In genomic region chr22:37019309-37020191, GRCh38 we compare ENCODE assay signal across 8 cellular contexts. TPM values are rescaled to one million over a fixed set of nuclear protein-coding genes. Genes with fewer than 3 reads are reported as not detected.
DNase-seq lines count a peak whose midpoint lies in the region; ATAC-seq and TF ChIP-seq lines count a peak whose summit lies in the region.

MPST (plus strand) TSS chr22:37019742; CDS start chr22:37019837, 95 bp downstream.
TST (minus strand) TSS chr22:37019447; CDS start chr22:37018732, 715 bp downstream.

- H3K14ac ChIP-seq in IMR-90 (replicated peaks; ENCODE audit: low read depth, low read length) = peak within 1 kb of the TSS; percentile 85

- H3K9me2 ChIP-seq in hepatocyte (replicated peaks; ENCODE audit: insufficient read depth) = no peaks in the 10 kb centered on the region

- H3K4me1 ChIP-seq in IMR-90 (ENCODE audit: control insufficient read depth, insufficient read depth, low read length) (peaks cover 7% of the 10 kb centered on the region), hepatocyte (ENCODE audit: insufficient read depth) (peaks cover 47% of the 10 kb centered on the region), psoas muscle (peaks cover 46% of the 10 kb centered on the region)

- TF ChIP-seq POLR2A in IMR-90 (IDR thresholded peaks at IDR 0.05; ENCODE audit: low read depth, low read length) = peak; percentile 81

- dilution Hi-C loops in IMR-90 (cut with HindIII; ENCODE audit: low sequenced_read_pairs, unreplicated experiment) = no loop called here

- no peak for TF ChIP-seq RAD21 in IMR-90 (IDR thresholded peaks at IDR 0.05; ENCODE audit: low read length)

- peak within 1 kb of the TSS; percentile 71 to 76 for H4K8ac ChIP-seq in IMR-90 (ENCODE audit: low read depth in 2 of 2, low read length in 2 of 2)

- POLR2A ChIA-PET in IMR-90 (lab: Charles Lee; ENCODE audit: unreplicated experiment) = interaction anchor here (0.5 to 1.0 kb wide), 2 partner anchors 13 to 605 kb away, joined by 4 read pairs; no protein-coding TSS in a partner anchor

- H3K9me1 ChIP-seq in IMR-90 (ENCODE audit: insufficient read depth, low read length) = peaks cover 5% of the 10 kb centered on the region; the same call in 1 of the 2 replicates

- H3K27ac ChIP-seq in IMR-90 (ENCODE audit: insufficient read depth, low read length) (peak within 1 kb of the TSS; percentile 82), hepatocyte (peak within 1 kb of the TSS; percentile 99), psoas muscle (peak within 1 kb of the TSS; percentile 86)

- peak within 1 kb of the TSS; percentile 70 for H4K91ac ChIP-seq in IMR-90 (ENCODE audit: insufficient read depth, low read depth, low read length)

- peak within 1 kb of the TSS; percentile 67; the same call in 1 of the 2 replicates for H3K18ac ChIP-seq in IMR-90 (ENCODE audit: low read depth, low read length)

- peak within 1 kb of the TSS; percentile 77 for H3K4ac ChIP-seq in IMR-90 (ENCODE audit: low read depth, low read length)

- intact Hi-C loops in IMR-90 (cut with micrococcal nuclease) (loop anchor here (5.0 kb wide), 1 partner anchor 237 kb away; no protein-coding TSS in a partner anchor), psoas muscle (cut with DNase I) (loop anchor here in 1 of 2 donors (10.0 kb wide), 1 partner anchor 475 kb away; no protein-coding TSS in a partner anchor)

- H2BK15ac ChIP-seq in IMR-90 (ENCODE audit: low read depth, low read length) = no peak within 1 kb of the TSS

- H3K9me3 ChIP-seq in IMR-90 (ENCODE audit: control insufficient read depth, insufficient read depth, low read length) (no peaks in the 10 kb centered on the region), hepatocyte (ENCODE audit: low read depth) (no peaks in the 10 kb centered on the region), psoas muscle (no peaks in the 10 kb centered on the region)

- peak within 1 kb of the TSS; percentile 94 for H3K9ac ChIP-seq in IMR-90 (ENCODE audit: low read depth, low read length)

- in situ Hi-C loops in IMR-90 (cut with MboI; ENCODE audit: low sequenced_read_pairs) = no loop called here

- H3K4me2 ChIP-seq in IMR-90 (ENCODE audit: low read depth, low read length) (peak within 1 kb of the TSS; percentile 93), hepatocyte (peak within 1 kb of the TSS; percentile 92)

- H2BK5ac ChIP-seq in IMR-90 (ENCODE audit: low read depth, low read length, poor library complexity, severe bottlenecking) = peak within 1 kb of the TSS; percentile 93

- H2AFZ ChIP-seq in IMR-90 (replicated peaks; ENCODE audit: low read length, poor library complexity) (peak within 1 kb of the TSS; percentile 93), hepatocyte (peak within 1 kb of the TSS; percentile 100)

- peak within 1 kb of the TSS; percentile 85 for H2AK5ac ChIP-seq in IMR-90 (ENCODE audit: low read depth, low read length)

- no peak within 1 kb of the TSS for H2BK20ac ChIP-seq in IMR-90 (ENCODE audit: low read depth, low read length)

- peak; percentile 71 for ATAC-seq in GM19452 (IDR thresholded peaks at IDR 0.05; ENCODE audit: unreplicated experiment)
- ATAC-seq in IMR-90 (ENCODE audit: low read depth) = peak; percentile 92
- ATAC-seq in psoas muscle = peak; percentile 87 to 91 (median 88)

- H3K23ac ChIP-seq in IMR-90 (ENCODE audit: low read depth, low read length) = peak within 1 kb of the TSS; percentile 71

- BruUV-seq in IMR-90 (replicated peaks; lab: Mats Ljungman, UMichigan) = no TSS peak

- 0% methylated on average over 24 of the region's 107 CpGs; no CpG with 5 or more reads in 1 of the 2 experiments for WGBS in IMR-90 (ENCODE audit: extremely low coverage in 2 of 2, insufficient read length in 1 of 2), 2 experiments
- 1% methylated on average over 14 of the region's 107 CpGs for WGBS in hepatocyte (ENCODE audit: low lambda C conversion rate, missing lambda C conversion rate)
- 0 to 1% (median 1%) methylated on average over 50 to 107 of the region's 107 CpGs for WGBS in psoas muscle, 3 donors

- no peaks in the 10 kb centered on the region for H3K27me3 ChIP-seq in IMR-90 (ENCODE audit: control insufficient read depth, insufficient read depth, low read length)
- H3K27me3 ChIP-seq in hepatocyte = no peaks in the 10 kb centered on the region
- H3K27me3 ChIP-seq in psoas muscle (ENCODE audit: insufficient read depth in 3 of 3, low read length in 2 of 3) = no peaks in the 10 kb centered on the region

- peak within 1 kb of the TSS; percentile 48; the same call in 1 of the 2 replicates for H2BK120ac ChIP-seq in IMR-90 (ENCODE audit: low read depth, low read length)

- DNase-seq in COLO829 (ENCODE audit: low spot score) (peak; percentile 50), IMR-90 (peak; percentile 61), SKM-1 (lab: John Stamatoyannopoulos, UW; ENCODE audit: unreplicated experiment) (peak; percentile 30), astrocyte of the hippocampus (ENCODE audit: low read depth, low spot score) (peak; percentile 90), hepatocyte (ENCODE audit: low spot score) (peak; percentile 89), psoas muscle (peak; percentile 84 to 91), NCI-H187 (lab: John Stamatoyannopoulos, UW) (no peak)

- peaks cover 15 to 62% of the 10 kb centered on the region in 2 experiments for H3K79me1 ChIP-seq in IMR-90 (ENCODE audit: low read depth in 1 of 2, low read length in 2 of 2)

- H4K20me1 ChIP-seq in IMR-90 (ENCODE audit: insufficient read depth, low read length) (peaks cover 20% of the 10 kb centered on the region), hepatocyte (ENCODE audit: insufficient read depth, poor library complexity, severe bottlenecking) (peaks cover 29% of the 10 kb centered on the region)

- H2AK9ac ChIP-seq in IMR-90 (replicated peaks; ENCODE audit: low read depth, low read length, poor library complexity) = peak within 1 kb of the TSS; percentile 87

- H3K56ac ChIP-seq in IMR-90 (ENCODE audit: extremely low read depth, insufficient read depth, low read length) = peak within 1 kb of the TSS; percentile 49; the same call in 1 of the 2 replicates

- H3K36me3 ChIP-seq in IMR-90 (ENCODE audit: control insufficient read depth, insufficient read depth, low read length) = peaks cover 15% of the 10 kb centered on the region
- no peaks in the 10 kb centered on the region for H3K36me3 ChIP-seq in hepatocyte (replicated peaks; ENCODE audit: insufficient read depth, low read depth)
- H3K36me3 ChIP-seq in psoas muscle (ENCODE audit: insufficient read depth in 1 of 2, low read depth in 1 of 2) = peaks cover 0 to 11% of the 10 kb centered on the region in 2 donors

- CTCF ChIA-PET in IMR-90 (lab: Yijun Ruan, JAX) = interaction anchor here (0.5 kb wide), 1 partner anchor 167 kb away, joined by 4 read pairs; no protein-coding TSS in a partner anchor

- H3K4me3 ChIP-seq in IMR-90 (ENCODE audit: insufficient read depth, low read depth, low read length) (peak within 1 kb of the TSS; percentile 80), hepatocyte (peak within 1 kb of the TSS; percentile 99), psoas muscle (peak within 1 kb of the TSS; percentile 92)

- H4K5ac ChIP-seq in IMR-90 (ENCODE audit: low read depth, low read length) = peak within 1 kb of the TSS; percentile 81

- peaks cover 64% of the 10 kb centered on the region for H3K79me2 ChIP-seq in hepatocyte

- TF ChIP-seq CTCF in IMR-90 (conservative IDR thresholded peaks at IDR 0.05; ENCODE audit: low read depth, low read length) (0 out of 2 replicates have a peak, but pooled peaks have one; percentile 4), hepatocyte (IDR thresholded peaks at IDR 0.05; ENCODE audit: poor library complexity) (no peak), psoas muscle (IDR thresholded peaks at IDR 0.05) (peak; percentile 52)

TF ChIP-seq in IMR-90, 13 proteins besides CTCF, POLR2A, EP300 and RAD21:
- TF ChIP-seq BHLHE40 (IDR thresholded peaks at IDR 0.05; ENCODE audit: low read depth, low read length) (peak; percentile 94), CEBPB (IDR thresholded peaks at IDR 0.05; ENCODE audit: low read depth, low read length) (no peak), CHD1 (IDR thresholded peaks at IDR 0.05; ENCODE audit: low read depth, low read length) (peak; percentile 52; the same call in 1 of the 2 replicates), MAZ (IDR thresholded peaks at IDR 0.05; ENCODE audit: borderline replicate concordance, low read depth, low read length) (peak; percentile 53; the same call in 1 of the 2 replicates)

RNA-seq across cellular contexts. Expression of gene MPST, which starts in this region (rescaled TPM):
- total RNA-seq in IMR-90 (2012; rRNA removed) (19.2 and 22.5 TPM in 2 replicates), hepatocyte (136 and 156 TPM in 2 replicates), psoas muscle (10 to 100 TPM; 31.5 to 58.0 (median 41.7) TPM)
- polyA plus RNA-seq in IMR-90 (2012; rRNA removed) (43.0 and 60.2 TPM in 2 replicates), hepatocyte (179 and 193 TPM in 2 replicates), psoas muscle (10 to 100 TPM; 42.1 to 83.6 (median 67.2) TPM)
- polyA plus RNA-seq in IMR-90 (2012; cell fraction: cytosol; rRNA removed) = 54.5 and 93.1 TPM in 2 replicates
- 48.0 and 88.6 TPM in 2 replicates for polyA plus RNA-seq in IMR-90 (2012; cell fraction: nucleus; rRNA removed; ENCODE audit: low replicate concordance)

RNA-seq across cellular contexts. Expression of gene TST, which starts in this region (rescaled TPM):
- 26.9 and 31.7 TPM in 2 replicates for total RNA-seq in IMR-90 (2012; rRNA removed)
- 37.7 and 44.0 TPM in 2 replicates for polyA plus RNA-seq in IMR-90 (2012; rRNA removed)
- polyA plus RNA-seq in IMR-90 (2012; cell fraction: cytosol; rRNA removed) = 54.2 and 60.4 TPM in 2 replicates
- 17.1 and 33.6 TPM in 2 replicates for polyA plus RNA-seq in IMR-90 (2012; cell fraction: nucleus; rRNA removed; ENCODE audit: low replicate concordance)
- total RNA-seq in hepatocyte = 111 and 114 TPM in 2 replicates
- polyA plus RNA-seq in hepatocyte = 47.0 and 50.2 TPM in 2 replicates
- 10 to 100 TPM; 18.4 to 46.9 (median 33.1) TPM for total RNA-seq in psoas muscle
- 10 to 100 TPM; 18.6 to 35.6 (median 24.1) TPM for polyA plus RNA-seq in psoas muscle

Comparison
In these comparisons a context has a peak if more than half of its experiments do, and no peak if none do; other contexts are left out.
1. DNase-seq: peak in COLO829 (single experiment), IMR-90 (single experiment), SKM-1 (single experiment), astrocyte of the hippocampus (single experiment), hepatocyte (single experiment) and psoas muscle (2 of 2); none in NCI-H187 (0 of 2).
2. Peak in every context shown above with its lines, with median percentiles within 50 percentile points of each other: ATAC-seq, H3K27ac ChIP-seq and H3K4me3 ChIP-seq.